In the genomic region with DNA sequence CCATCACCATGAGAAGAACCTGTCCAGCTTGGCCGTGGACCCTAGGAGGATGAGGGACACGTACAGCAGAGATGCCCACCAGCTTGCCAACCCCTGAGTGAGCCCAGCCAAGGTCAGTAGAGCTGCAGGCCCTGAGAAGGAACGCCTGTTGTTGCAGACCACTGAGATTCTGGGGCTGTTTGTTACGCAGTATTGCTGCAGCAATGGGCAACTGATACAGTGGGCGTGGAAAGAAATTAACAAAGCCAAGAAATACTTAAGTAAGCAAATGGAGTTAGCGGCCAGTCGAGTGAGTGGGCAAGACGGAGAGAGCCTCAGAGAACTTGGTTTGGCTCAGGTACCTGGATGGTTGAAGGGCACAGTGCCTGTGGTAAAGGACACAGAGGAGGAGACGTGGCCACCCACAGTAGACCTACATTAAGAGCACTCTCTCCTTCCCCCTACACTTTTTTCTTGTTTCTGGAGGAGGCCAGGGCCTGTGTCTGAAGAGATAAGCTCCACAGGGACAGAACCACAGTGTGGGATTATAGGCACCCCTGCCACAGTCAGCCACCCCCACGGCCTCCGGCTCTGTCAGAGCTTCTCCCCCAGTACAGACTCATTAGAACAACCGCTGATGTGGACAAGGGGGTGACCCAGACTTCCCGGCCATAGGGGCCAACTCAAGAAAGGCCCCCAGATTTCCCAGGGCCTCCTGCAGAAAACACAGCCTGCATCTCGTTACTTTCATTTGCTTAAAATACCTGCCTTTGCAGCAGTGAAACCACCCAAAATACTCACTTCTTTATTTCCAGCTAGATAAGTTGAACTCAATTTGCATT, we compare ENCODE assay signal across 18 cellular contexts. TPM values are rescaled to one million over a fixed set of nuclear protein-coding genes. Genes with fewer than 3 reads are reported as not detected.
DNase-seq lines count a peak whose midpoint lies in the region; ATAC-seq and TF ChIP-seq lines count a peak whose summit lies in the region.
"Had no signal": no experiment of that assay in that cellular context is flagged by ENCODE, and none has a peak within 500 bp of the region (broad histone marks: within the 10 kb centered on the region; RNA-seq: fewer than 3 reads in every experiment).

No MANE protein-coding gene starts in this region.

- ATAC-seq in GM19025 (IDR thresholded peaks at IDR 0.05; ENCODE audit: low read depth, unreplicated experiment) (peak; percentile 42), HG02763 (IDR thresholded peaks at IDR 0.05; ENCODE audit: unreplicated experiment) (peak; percentile 37), HG02981 (IDR thresholded peaks at IDR 0.05; ENCODE audit: unreplicated experiment) (no peak), body of pancreas (no peak)
- ATAC-seq: activated CD8-positive, alpha-beta memory T cell treated with anti-CD3 and anti-CD28 coated beads, Interleukin-2, amount 10 ng/mL, durations not matched to agents 7 days and 5 days had no signal

- no peaks in the 10 kb centered on the region for H3K36me3 ChIP-seq in body of pancreas (replicated peaks in 1 of 2; ENCODE audit: insufficient read depth in 1 of 2, low read depth in 2 of 2)
- H3K36me3 ChIP-seq in SJCRH30 = no peaks in the 10 kb centered on the region
- H3K36me3 ChIP-seq: right atrium auricular region, thoracic aorta had no signal

- no peak for TF ChIP-seq CTCF in body of pancreas (IDR thresholded peaks at IDR 0.05)

- no peaks in the 10 kb centered on the region for H3K27me3 ChIP-seq in body of pancreas
- H3K27me3 ChIP-seq in SJCRH30 = no peaks in the 10 kb centered on the region
- H3K27me3 ChIP-seq: right atrium auricular region had no signal

- H3K9me3 ChIP-seq in body of pancreas = no peaks in the 10 kb centered on the region
- no peaks in the 10 kb centered on the region for H3K9me3 ChIP-seq in SJCRH30 (replicated peaks)
- H3K9me3 ChIP-seq: right atrium auricular region, thoracic aorta had no signal

- peak overlapping the region; percentile 2; the same call in 1 of the 2 replicates for H3K4me3 ChIP-seq in GM08714 (ENCODE audit: low read length)
- H3K4me3 ChIP-seq in body of pancreas = no peak overlapping the region
- H3K4me3 ChIP-seq in SJCRH30 = no peak overlapping the region
- H3K4me3 ChIP-seq: right atrium auricular region, thoracic aorta had no signal

- DNase-seq in body of pancreas (no peak), SJCRH30 (no peak), erythroblast (lab: John Stamatoyannopoulos, UW) (no peak)
- DNase-seq: activated CD8-positive, alpha-beta memory T cell treated with anti-CD3 and anti-CD28 coated beads, Interleukin-2, amount 10 ng/mL, durations not matched to agents 7 days and 5 days; activated gamma-delta T cell; aorta; GDM1; glutamatergic neuron; NCI-H1105; NCI-H226; stimulated activated CD4-positive, alpha-beta T cell treated with anti-CD3 and anti-CD28 coated beads, Interleukin-1b, Interleukin-23, amount 100 ng/mL, for 48 hours had no signal

- WGBS in body of pancreas, 2 donors = 79 to 86% methylated on average over 14 of the region's 14 CpGs

- TF ChIP-seq POLR2A in Raji (IDR thresholded peaks at IDR 0.05; ENCODE audit: insufficient read depth, low read depth, low read length) (peak; percentile 29; the same call in 1 of the 2 replicates), body of pancreas (IDR thresholded peaks at IDR 0.05) (no peak), erythroblast (IDR thresholded peaks at IDR 0.05; ENCODE audit: low read length) (no peak)

- H3K27ac ChIP-seq in body of pancreas = no peak overlapping the region
- no peak overlapping the region for H3K27ac ChIP-seq in SJCRH30
- H3K27ac ChIP-seq: right atrium auricular region, thoracic aorta had no signal

- intact Hi-C loops in body of pancreas (cut with DNase I) = no loop called here

- H3K4me1 ChIP-seq in body of pancreas (no peaks in the 10 kb centered on the region), SJCRH30 (no peaks in the 10 kb centered on the region)
- H3K4me1 ChIP-seq: right atrium auricular region had no signal

RNA-seq across cellular contexts. Expression of a gene that starts 40.1 kb away (rescaled TPM):
- total RNA-seq in body of pancreas = 10 to 100 TPM; 61.0 to 95.3 TPM
- 71.3 and 71.9 TPM in 2 replicates for total RNA-seq in SJCRH30 (2014; rRNA removed; shearing (Covaris generic))

Comparison
In these comparisons a context has a peak if more than half of its experiments do, and no peak if none do; other contexts are left out.
1. ATAC-seq: peak in GM19025 (single experiment) and HG02763 (single experiment); none in HG02981 (single experiment) and body of pancreas (single experiment).